Comparison of ENCODE assay signal across 11 cellular contexts in genomic region chr2:85277416-85278158, GRCh38. TPM values are rescaled to one million over a fixed set of nuclear protein-coding genes. Genes with fewer than 3 reads are reported as not detected.
DNase-seq lines count a peak whose midpoint lies in the region; ATAC-seq and TF ChIP-seq lines count a peak whose summit lies in the region.
"Had no signal": no experiment of that assay in that cellular context is flagged by ENCODE, and none has a peak within 500 bp of the region (broad histone marks: within the 10 kb centered on the region; RNA-seq: fewer than 3 reads in every experiment).

No MANE protein-coding gene starts in this region.

- H3K27me3 ChIP-seq in psoas muscle (ENCODE audit: insufficient read depth in 3 of 3, low read length in 2 of 3) (no peaks in the 10 kb centered on the region), HAP-1 (ENCODE audit: low read depth) (no peaks in the 10 kb centered on the region)

- in situ Hi-C loops in HAP-1 (cut with MboI; ENCODE audit: low sequenced_read_pairs), result loop anchor here (25.0 kb wide), 1 partner anchor 340 kb away; no protein-coding TSS in a partner anchor

- no peaks in the 10 kb centered on the region for H3K9me3 ChIP-seq in psoas muscle
- H3K9me3 ChIP-seq in HAP-1, result no peaks in the 10 kb centered on the region

- ATAC-seq in psoas muscle (peak; percentile 36 to 59 (median 54)), HG03442 (IDR thresholded peaks at IDR 0.05; ENCODE audit: unreplicated experiment) (no peak)

- WGBS in psoas muscle, 3 donors, result 37 to 42% (median 41%) methylated on average over 15 of the region's 15 CpGs

- H3K27ac ChIP-seq in psoas muscle, result peak overlapping the region; percentile 25

- H3K4me1 ChIP-seq in psoas muscle, result peaks cover 14% of the 10 kb centered on the region
- H3K4me1 ChIP-seq in HAP-1, result no peaks in the 10 kb centered on the region

- H3K36me3 ChIP-seq in psoas muscle (ENCODE audit: insufficient read depth in 1 of 2, low read depth in 1 of 2), result no peaks in the 10 kb centered on the region
- no peaks in the 10 kb centered on the region for H3K36me3 ChIP-seq in HAP-1 (replicated peaks)

- DNase-seq in AG09319 (ENCODE audit: extremely low read depth, low read depth) (peak; percentile 86), amniotic epithelial cell (ENCODE audit: low read depth) (peak; percentile 62), foreskin fibroblast (peak; percentile 85 to 92), psoas muscle (peak in 1 of 2 donors; percentile 31), globus pallidus (ENCODE audit: low spot score) (no peak), HAP-1 (ENCODE audit: low spot score in 2 of 2) (no peak), HT-29 (ENCODE audit: low spot score) (no peak)
- DNase-seq: CD8-positive, alpha-beta memory T cell; immature natural killer cell; NCI-H524 treated with DMSO at 0.1 percent for 48 hours had no signal

- TF ChIP-seq CTCF in AG09319 (IDR thresholded peaks at IDR 0.05; ENCODE audit: low read depth, low read length), result no peak
- TF ChIP-seq CTCF in foreskin fibroblast (IDR thresholded peaks at IDR 0.05; ENCODE audit: low read depth, low read length), result no peak
- no peak for TF ChIP-seq CTCF in psoas muscle (IDR thresholded peaks at IDR 0.05)

- intact Hi-C loops in psoas muscle (cut with DNase I), result no loop called here

- H3K4me3 ChIP-seq in foreskin fibroblast (ENCODE audit: low read depth in 1 of 2, low read length in 2 of 2) (peak overlapping the region; percentile 21 to 25), psoas muscle (no peak overlapping the region), HAP-1 (no peak overlapping the region)

RNA-seq across cellular contexts. Expression of gene TGOLN2, which starts 50.2 kb away (rescaled TPM):
- total RNA-seq in psoas muscle, result 10 to 100 TPM; 35.0 to 43.0 (median 36.9) TPM
- 10 to 100 TPM; 14.3 to 51.7 (median 21.9) TPM for polyA plus RNA-seq in psoas muscle
- 121 and 133 TPM in 2 replicates for total RNA-seq in HT-29 (2014; rRNA removed; shearing (Covaris generic))

Comparison
In these comparisons a context has a peak if more than half of its experiments do, and no peak if none do; other contexts are left out.
1. DNase-seq: peak in AG09319 (single experiment), amniotic epithelial cell (single experiment) and foreskin fibroblast (2 of 2); none in globus pallidus (single experiment), HAP-1 (0 of 2) and HT-29 (single experiment).
2. H3K4me3 ChIP-seq: peak in foreskin fibroblast (2 of 2); none in psoas muscle (single experiment) and HAP-1 (single experiment).